ENCODE assay signal across 1 cellular context in genomic region chr18:74597662-74598349, GRCh38.
TF ChIP-seq lines count a peak whose summit lies in the region.

Gene ZNF407, plus strand, starts transcription at chr18:74597870. Its CDS starts 33,150 bp downstream, at chr18:74631020.

TF ChIP-seq in K562, 482 proteins besides CTCF, POLR2A, EP300 and RAD21 (continued from another document and continues in another):
- no peak for TF ChIP-seq ZBTB1 (CRISPR knock-in tag; IDR thresholded peaks at IDR 0.05; ENCODE audit: borderline replicate concordance, low read depth)
- TF ChIP-seq ETS2 (tag; IDR thresholded peaks at IDR 0.05; ENCODE audit: borderline replicate concordance, poor library complexity, severe bottlenecking): no peak
- TF ChIP-seq, protein P1, sequence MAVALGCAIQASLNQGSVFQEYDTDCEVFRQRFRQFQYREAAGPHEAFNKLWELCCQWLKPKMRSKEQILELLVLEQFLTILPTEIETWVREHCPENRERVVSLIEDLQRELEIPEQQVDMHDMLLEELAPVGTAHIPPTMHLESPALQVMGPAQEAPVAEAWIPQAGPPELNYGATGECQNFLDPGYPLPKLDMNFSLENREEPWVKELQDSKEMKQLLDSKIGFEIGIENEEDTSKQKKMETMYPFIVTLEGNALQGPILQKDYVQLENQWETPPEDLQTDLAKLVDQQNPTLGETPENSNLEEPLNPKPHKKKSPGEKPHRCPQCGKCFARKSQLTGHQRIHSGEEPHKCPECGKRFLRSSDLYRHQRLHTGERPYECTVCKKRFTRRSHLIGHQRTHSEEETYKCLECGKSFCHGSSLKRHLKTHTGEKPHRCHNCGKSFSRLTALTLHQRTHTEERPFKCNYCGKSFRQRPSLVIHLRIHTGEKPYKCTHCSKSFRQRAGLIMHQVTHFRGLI (CRISPR knock-in tag; IDR thresholded peaks at IDR 0.05): no peak
- TF ChIP-seq HDAC3 (IDR thresholded peaks at IDR 0.05; ENCODE audit: borderline replicate concordance, partially characterized antibody): no peak
- no peak for TF ChIP-seq STAT5A (IDR thresholded peaks at IDR 0.05; ENCODE audit: borderline replicate concordance, low read length)
- TF ChIP-seq ATF3 (IDR thresholded peaks at IDR 0.05): no peak
- TF ChIP-seq ATF3 (CRISPR knock-in tag; conservative IDR thresholded peaks at IDR 0.05): no peak
- TF ChIP-seq, protein P2, sequence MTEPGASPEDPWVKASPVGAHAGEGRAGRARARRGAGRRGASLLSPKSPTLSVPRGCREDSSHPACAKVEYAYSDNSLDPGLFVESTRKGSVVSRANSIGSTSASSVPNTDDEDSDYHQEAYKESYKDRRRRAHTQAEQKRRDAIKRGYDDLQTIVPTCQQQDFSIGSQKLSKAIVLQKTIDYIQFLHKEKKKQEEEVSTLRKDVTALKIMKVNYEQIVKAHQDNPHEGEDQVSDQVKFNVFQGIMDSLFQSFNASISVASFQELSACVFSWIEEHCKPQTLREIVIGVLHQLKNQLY (CRISPR knock-in tag; conservative IDR thresholded peaks at IDR 0.05): no peak
- TF ChIP-seq, protein P3, sequence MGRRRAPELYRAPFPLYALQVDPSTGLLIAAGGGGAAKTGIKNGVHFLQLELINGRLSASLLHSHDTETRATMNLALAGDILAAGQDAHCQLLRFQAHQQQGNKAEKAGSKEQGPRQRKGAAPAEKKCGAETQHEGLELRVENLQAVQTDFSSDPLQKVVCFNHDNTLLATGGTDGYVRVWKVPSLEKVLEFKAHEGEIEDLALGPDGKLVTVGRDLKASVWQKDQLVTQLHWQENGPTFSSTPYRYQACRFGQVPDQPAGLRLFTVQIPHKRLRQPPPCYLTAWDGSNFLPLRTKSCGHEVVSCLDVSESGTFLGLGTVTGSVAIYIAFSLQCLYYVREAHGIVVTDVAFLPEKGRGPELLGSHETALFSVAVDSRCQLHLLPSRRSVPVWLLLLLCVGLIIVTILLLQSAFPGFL (CRISPR knock-in tag; IDR thresholded peaks at IDR 0.05): no peak
- TF ChIP-seq POU5F1 (IDR thresholded peaks at IDR 0.05; ENCODE audit: borderline replicate concordance, low read depth, low read length, partially characterized antibody): no peak
- TF ChIP-seq, protein P4, sequence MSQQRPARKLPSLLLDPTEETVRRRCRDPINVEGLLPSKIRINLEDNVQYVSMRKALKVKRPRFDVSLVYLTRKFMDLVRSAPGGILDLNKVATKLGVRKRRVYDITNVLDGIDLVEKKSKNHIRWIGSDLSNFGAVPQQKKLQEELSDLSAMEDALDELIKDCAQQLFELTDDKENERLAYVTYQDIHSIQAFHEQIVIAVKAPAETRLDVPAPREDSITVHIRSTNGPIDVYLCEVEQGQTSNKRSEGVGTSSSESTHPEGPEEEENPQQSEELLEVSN (IDR thresholded peaks at IDR 0.05; ENCODE audit: borderline replicate concordance in 1 of 2, extremely low read depth in 1 of 2, insufficient read depth in 1 of 2, insufficient read length in 1 of 2, low read depth in 1 of 2, low read length in 1 of 2, poor library complexity in 1 of 2, severe bottlenecking in 1 of 2): peak in 1 of 2 experiments; percentile 46
- no peak for TF ChIP-seq MEF2D (tag; conservative IDR thresholded peaks at IDR 0.05; ENCODE audit: low read depth)
- TF ChIP-seq MBD2 (IDR thresholded peaks at IDR 0.05; ENCODE audit: borderline replicate concordance, low read depth): no peak
- no peak for TF ChIP-seq THRA (IDR thresholded peaks at IDR 0.05)
- TF ChIP-seq, protein P5, sequence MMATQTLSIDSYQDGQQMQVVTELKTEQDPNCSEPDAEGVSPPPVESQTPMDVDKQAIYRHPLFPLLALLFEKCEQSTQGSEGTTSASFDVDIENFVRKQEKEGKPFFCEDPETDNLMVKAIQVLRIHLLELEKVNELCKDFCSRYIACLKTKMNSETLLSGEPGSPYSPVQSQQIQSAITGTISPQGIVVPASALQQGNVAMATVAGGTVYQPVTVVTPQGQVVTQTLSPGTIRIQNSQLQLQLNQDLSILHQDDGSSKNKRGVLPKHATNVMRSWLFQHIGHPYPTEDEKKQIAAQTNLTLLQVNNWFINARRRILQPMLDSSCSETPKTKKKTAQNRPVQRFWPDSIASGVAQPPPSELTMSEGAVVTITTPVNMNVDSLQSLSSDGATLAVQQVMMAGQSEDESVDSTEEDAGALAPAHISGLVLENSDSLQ (IDR thresholded peaks at IDR 0.05): peak; percentile 21; the same call in 1 of the 2 replicates
- TF ChIP-seq ZNF197 (CRISPR knock-in tag; IDR thresholded peaks at IDR 0.05; ENCODE audit: low read depth): no peak
- TF ChIP-seq ZNF561 (CRISPR knock-in tag; conservative IDR thresholded peaks at IDR 0.05): no peak
- TF ChIP-seq CCNT2 (IDR thresholded peaks at IDR 0.05; ENCODE audit: borderline replicate concordance, extremely low read depth, insufficient read length, low read depth, low read length): no peak
- TF ChIP-seq ZNF174 (CRISPR knock-in tag; IDR thresholded peaks at IDR 0.05): no peak
- TF ChIP-seq, protein P6, sequence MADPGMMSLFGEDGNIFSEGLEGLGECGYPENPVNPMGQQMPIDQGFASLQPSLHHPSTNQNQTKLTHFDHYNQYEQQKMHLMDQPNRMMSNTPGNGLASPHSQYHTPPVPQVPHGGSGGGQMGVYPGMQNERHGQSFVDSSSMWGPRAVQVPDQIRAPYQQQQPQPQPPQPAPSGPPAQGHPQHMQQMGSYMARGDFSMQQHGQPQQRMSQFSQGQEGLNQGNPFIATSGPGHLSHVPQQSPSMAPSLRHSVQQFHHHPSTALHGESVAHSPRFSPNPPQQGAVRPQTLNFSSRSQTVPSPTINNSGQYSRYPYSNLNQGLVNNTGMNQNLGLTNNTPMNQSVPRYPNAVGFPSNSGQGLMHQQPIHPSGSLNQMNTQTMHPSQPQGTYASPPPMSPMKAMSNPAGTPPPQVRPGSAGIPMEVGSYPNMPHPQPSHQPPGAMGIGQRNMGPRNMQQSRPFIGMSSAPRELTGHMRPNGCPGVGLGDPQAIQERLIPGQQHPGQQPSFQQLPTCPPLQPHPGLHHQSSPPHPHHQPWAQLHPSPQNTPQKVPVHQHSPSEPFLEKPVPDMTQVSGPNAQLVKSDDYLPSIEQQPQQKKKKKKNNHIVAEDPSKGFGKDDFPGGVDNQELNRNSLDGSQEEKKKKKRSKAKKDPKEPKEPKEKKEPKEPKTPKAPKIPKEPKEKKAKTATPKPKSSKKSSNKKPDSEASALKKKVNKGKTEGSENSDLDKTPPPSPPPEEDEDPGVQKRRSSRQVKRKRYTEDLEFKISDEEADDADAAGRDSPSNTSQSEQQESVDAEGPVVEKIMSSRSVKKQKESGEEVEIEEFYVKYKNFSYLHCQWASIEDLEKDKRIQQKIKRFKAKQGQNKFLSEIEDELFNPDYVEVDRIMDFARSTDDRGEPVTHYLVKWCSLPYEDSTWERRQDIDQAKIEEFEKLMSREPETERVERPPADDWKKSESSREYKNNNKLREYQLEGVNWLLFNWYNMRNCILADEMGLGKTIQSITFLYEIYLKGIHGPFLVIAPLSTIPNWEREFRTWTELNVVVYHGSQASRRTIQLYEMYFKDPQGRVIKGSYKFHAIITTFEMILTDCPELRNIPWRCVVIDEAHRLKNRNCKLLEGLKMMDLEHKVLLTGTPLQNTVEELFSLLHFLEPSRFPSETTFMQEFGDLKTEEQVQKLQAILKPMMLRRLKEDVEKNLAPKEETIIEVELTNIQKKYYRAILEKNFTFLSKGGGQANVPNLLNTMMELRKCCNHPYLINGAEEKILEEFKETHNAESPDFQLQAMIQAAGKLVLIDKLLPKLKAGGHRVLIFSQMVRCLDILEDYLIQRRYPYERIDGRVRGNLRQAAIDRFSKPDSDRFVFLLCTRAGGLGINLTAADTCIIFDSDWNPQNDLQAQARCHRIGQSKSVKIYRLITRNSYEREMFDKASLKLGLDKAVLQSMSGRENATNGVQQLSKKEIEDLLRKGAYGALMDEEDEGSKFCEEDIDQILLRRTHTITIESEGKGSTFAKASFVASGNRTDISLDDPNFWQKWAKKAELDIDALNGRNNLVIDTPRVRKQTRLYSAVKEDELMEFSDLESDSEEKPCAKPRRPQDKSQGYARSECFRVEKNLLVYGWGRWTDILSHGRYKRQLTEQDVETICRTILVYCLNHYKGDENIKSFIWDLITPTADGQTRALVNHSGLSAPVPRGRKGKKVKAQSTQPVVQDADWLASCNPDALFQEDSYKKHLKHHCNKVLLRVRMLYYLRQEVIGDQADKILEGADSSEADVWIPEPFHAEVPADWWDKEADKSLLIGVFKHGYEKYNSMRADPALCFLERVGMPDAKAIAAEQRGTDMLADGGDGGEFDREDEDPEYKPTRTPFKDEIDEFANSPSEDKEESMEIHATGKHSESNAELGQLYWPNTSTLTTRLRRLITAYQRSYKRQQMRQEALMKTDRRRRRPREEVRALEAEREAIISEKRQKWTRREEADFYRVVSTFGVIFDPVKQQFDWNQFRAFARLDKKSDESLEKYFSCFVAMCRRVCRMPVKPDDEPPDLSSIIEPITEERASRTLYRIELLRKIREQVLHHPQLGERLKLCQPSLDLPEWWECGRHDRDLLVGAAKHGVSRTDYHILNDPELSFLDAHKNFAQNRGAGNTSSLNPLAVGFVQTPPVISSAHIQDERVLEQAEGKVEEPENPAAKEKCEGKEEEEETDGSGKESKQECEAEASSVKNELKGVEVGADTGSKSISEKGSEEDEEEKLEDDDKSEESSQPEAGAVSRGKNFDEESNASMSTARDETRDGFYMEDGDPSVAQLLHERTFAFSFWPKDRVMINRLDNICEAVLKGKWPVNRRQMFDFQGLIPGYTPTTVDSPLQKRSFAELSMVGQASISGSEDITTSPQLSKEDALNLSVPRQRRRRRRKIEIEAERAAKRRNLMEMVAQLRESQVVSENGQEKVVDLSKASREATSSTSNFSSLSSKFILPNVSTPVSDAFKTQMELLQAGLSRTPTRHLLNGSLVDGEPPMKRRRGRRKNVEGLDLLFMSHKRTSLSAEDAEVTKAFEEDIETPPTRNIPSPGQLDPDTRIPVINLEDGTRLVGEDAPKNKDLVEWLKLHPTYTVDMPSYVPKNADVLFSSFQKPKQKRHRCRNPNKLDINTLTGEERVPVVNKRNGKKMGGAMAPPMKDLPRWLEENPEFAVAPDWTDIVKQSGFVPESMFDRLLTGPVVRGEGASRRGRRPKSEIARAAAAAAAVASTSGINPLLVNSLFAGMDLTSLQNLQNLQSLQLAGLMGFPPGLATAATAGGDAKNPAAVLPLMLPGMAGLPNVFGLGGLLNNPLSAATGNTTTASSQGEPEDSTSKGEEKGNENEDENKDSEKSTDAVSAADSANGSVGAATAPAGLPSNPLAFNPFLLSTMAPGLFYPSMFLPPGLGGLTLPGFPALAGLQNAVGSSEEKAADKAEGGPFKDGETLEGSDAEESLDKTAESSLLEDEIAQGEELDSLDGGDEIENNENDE (IDR thresholded peaks at IDR 0.05; ENCODE audit: low read depth, low read length): no peak
- TF ChIP-seq, protein P7, sequence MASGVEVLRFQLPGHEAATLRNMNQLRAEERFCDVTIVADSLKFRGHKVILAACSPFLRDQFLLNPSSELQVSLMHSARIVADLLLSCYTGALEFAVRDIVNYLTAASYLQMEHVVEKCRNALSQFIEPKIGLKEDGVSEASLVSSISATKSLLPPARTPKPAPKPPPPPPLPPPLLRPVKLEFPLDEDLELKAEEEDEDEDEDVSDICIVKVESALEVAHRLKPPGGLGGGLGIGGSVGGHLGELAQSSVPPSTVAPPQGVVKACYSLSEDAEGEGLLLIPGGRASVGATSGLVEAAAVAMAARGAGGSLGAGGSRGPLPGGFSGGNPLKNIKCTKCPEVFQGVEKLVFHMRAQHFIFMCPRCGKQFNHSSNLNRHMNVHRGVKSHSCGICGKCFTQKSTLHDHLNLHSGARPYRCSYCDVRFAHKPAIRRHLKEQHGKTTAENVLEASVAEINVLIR (CRISPR knock-in tag; IDR thresholded peaks at IDR 0.05): no peak
- TF ChIP-seq ZNF175 (CRISPR knock-in tag; IDR thresholded peaks at IDR 0.05; ENCODE audit: low read depth): no peak
- TF ChIP-seq, protein P8, sequence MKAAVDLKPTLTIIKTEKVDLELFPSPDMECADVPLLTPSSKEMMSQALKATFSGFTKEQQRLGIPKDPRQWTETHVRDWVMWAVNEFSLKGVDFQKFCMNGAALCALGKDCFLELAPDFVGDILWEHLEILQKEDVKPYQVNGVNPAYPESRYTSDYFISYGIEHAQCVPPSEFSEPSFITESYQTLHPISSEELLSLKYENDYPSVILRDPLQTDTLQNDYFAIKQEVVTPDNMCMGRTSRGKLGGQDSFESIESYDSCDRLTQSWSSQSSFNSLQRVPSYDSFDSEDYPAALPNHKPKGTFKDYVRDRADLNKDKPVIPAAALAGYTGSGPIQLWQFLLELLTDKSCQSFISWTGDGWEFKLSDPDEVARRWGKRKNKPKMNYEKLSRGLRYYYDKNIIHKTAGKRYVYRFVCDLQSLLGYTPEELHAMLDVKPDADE (conservative IDR thresholded peaks at IDR 0.05; ENCODE audit: control insufficient read depth, low read depth, low read length): no peak
- TF ChIP-seq, protein P9, sequence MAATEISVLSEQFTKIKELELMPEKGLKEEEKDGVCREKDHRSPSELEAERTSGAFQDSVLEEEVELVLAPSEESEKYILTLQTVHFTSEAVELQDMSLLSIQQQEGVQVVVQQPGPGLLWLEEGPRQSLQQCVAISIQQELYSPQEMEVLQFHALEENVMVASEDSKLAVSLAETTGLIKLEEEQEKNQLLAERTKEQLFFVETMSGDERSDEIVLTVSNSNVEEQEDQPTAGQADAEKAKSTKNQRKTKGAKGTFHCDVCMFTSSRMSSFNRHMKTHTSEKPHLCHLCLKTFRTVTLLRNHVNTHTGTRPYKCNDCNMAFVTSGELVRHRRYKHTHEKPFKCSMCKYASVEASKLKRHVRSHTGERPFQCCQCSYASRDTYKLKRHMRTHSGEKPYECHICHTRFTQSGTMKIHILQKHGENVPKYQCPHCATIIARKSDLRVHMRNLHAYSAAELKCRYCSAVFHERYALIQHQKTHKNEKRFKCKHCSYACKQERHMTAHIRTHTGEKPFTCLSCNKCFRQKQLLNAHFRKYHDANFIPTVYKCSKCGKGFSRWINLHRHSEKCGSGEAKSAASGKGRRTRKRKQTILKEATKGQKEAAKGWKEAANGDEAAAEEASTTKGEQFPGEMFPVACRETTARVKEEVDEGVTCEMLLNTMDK (IDR thresholded peaks at IDR 0.05; ENCODE audit: borderline replicate concordance, insufficient read depth, low read depth, low read length, poor library complexity, severe bottlenecking): no peak
- TF ChIP-seq ZNF41 (CRISPR knock-in tag; conservative IDR thresholded peaks at IDR 0.05): no peak
- TF ChIP-seq TCF7L2 (IDR thresholded peaks at IDR 0.05; ENCODE audit: low read depth, low read length): no peak
- no peak for TF ChIP-seq ZBTB8A (IDR thresholded peaks at IDR 0.05; ENCODE audit: partially characterized antibody)
- TF ChIP-seq RBM39 (optimal IDR thresholded peaks at IDR 0.05; ENCODE audit: low read depth, low read length): no peak
